Comparison of ENCODE assay signal across 14 cellular contexts in genomic region chr3:58119221-58119620, GRCh38.
DNase-seq lines count a peak whose midpoint lies in the region; TF ChIP-seq lines count a peak whose summit lies in the region.
"Had no signal": no experiment of that assay in that cellular context is flagged by ENCODE, and none has a peak within 500 bp of the region (broad histone marks: within the 10 kb centered on the region; RNA-seq: fewer than 3 reads in every experiment).

No MANE protein-coding gene starts in this region.

- TF ChIP-seq EP300 in stomach (IDR thresholded peaks at IDR 0.05) = no peak

- TF ChIP-seq POLR2A in stomach (IDR thresholded peaks at IDR 0.05) = no peak

- in situ Hi-C loops in G401 (cut with HindIII; ENCODE audit: low sequenced_read_pairs) = no loop called here

- no peak overlapping the region for H3K4me3 ChIP-seq in stomach
- H3K4me3 ChIP-seq: BLaER1, HAP-1 had no signal

- no peaks in the 10 kb centered on the region for H3K27me3 ChIP-seq in stomach
- H3K27me3 ChIP-seq: BLaER1 had no signal

- no peak for TF ChIP-seq CTCF in stomach (IDR thresholded peaks at IDR 0.05)

- H3K4me1 ChIP-seq in stomach = peaks cover 53 to 70% (median 63%) of the 10 kb centered on the region in 4 donors

- intact Hi-C loops in stomach (cut with DNase I; ENCODE audit: low total_unique reads) = no loop called here

- H3K9me3 ChIP-seq in stomach = no peaks in the 10 kb centered on the region
- H3K9me3 ChIP-seq: BLaER1, HAP-1 had no signal

- H3K36me3 ChIP-seq in stomach = peaks cover 30 to 83% (median 67%) of the 10 kb centered on the region in 4 donors

- DNase-seq in DMS79 treated with DMSO at 0.1 percent for 48 hours (lab: John Stamatoyannopoulos, UW) (peak; percentile 20), DMS79 (lab: John Stamatoyannopoulos, UW) (no peak), G401 (ENCODE audit: low spot score) (peak; percentile 93), cerebellum (ENCODE audit: low spot score) (peak; percentile 85), stomach (no peak), globus pallidus (ENCODE audit: low spot score) (no peak), SKM-1 treated with dmso at 0.1 percent for 144 hours (lab: John Stamatoyannopoulos, UW; ENCODE audit: unreplicated experiment) (no peak)
- DNase-seq in stimulated activated CD4-positive, alpha-beta T cell treated with anti-CD3 and anti-CD28 coated beads, Interleukin-4, amount 100 ng/mL, for 4 hours = no peak
- DNase-seq: Calu3; CD4-positive, alpha-beta T cell; DND-41; GF-D8 had no signal

- WGBS in stomach, 5 donors = 86 to 90% (median 88%) methylated on average over 6 of the region's 6 CpGs

- H3K27ac ChIP-seq in stomach = peak overlapping the region; percentile 7 to 87 (median 70)
- H3K27ac ChIP-seq: BLaER1 had no signal

Comparison
In these comparisons a context has a peak if more than half of its experiments do, and no peak if none do; other contexts are left out.
1. DNase-seq: peak in DMS79 treated with DMSO at 0.1 percent for 48 hours (single experiment), G401 (single experiment) and cerebellum (single experiment); none in DMS79 (single experiment), stomach (single experiment), globus pallidus (single experiment), SKM-1 treated with dmso at 0.1 percent for 144 hours (single experiment) and stimulated activated CD4-positive, alpha-beta T cell treated with anti-CD3 and anti-CD28 coated beads, Interleukin-4, amount 100 ng/mL, for 4 hours (0 of 2).